19 cellular contexts compared by ENCODE assay signal in genomic region chr6:170135821-170136471, GRCh38.
DNase-seq lines count a peak whose midpoint lies in the region; ATAC-seq and TF ChIP-seq lines count a peak whose summit lies in the region.
"Had no signal": no experiment of that assay in that cellular context is flagged by ENCODE, and none has a peak within 500 bp of the region (broad histone marks: within the 10 kb centered on the region; RNA-seq: fewer than 3 reads in every experiment).

No MANE protein-coding gene starts in this region.

- H3K36me3 ChIP-seq in psoas muscle (ENCODE audit: insufficient read depth in 1 of 2, low read depth in 1 of 2), result no peaks in the 10 kb centered on the region
- H3K36me3 ChIP-seq: esophagus squamous epithelium, WERI-Rb-1 had no signal

- peak overlapping the region; percentile 38 for H3K4me3 ChIP-seq in psoas muscle

- H3K4me3 Mint-ChIP-seq in CD14-positive monocyte, result no peak overlapping the region
- H3K4me3 Mint-ChIP-seq: naive thymus-derived CD4-positive, alpha-beta T cell; stimulated activated naive CD8-positive, alpha-beta T cell treated with anti-CD3 and anti-CD28 coated beads, Interleukin-15, Interleukin-2, amounts not matched to agents 100 ng/mL and 50 ng/mL, for 24 hours had no signal

- 79 to 84% (median 80%) methylated on average over 37 to 38 of the region's 38 CpGs for WGBS in psoas muscle, 3 donors

- intact Hi-C loops in CD14-positive monocyte (cut with micrococcal nuclease) (no loop called here), left ventricle myocardium superior (cut with micrococcal nuclease) (no loop called here), psoas muscle (cut with DNase I) (no loop called here)

- H3K27ac Mint-ChIP-seq in CD14-positive monocyte, result no peak overlapping the region
- H3K27ac Mint-ChIP-seq: activated T-cell treated with anti-CD3 and anti-CD28 coated beads, Interleukin-2, amount 50 U/mL, for 72 hours; naive thymus-derived CD4-positive, alpha-beta T cell; stimulated activated naive CD8-positive, alpha-beta T cell treated with anti-CD3 and anti-CD28 coated beads, Interleukin-15, Interleukin-2, amounts not matched to agents 100 ng/mL and 50 ng/mL, for 24 hours had no signal

- no peaks in the 10 kb centered on the region for H3K36me3 Mint-ChIP-seq in CD14-positive monocyte
- H3K36me3 Mint-ChIP-seq: naive thymus-derived CD4-positive, alpha-beta T cell had no signal

- no peaks in the 10 kb centered on the region for H3K9me3 ChIP-seq in psoas muscle
- H3K9me3 ChIP-seq: esophagus squamous epithelium had no signal

- no peaks in the 10 kb centered on the region for H3K27me3 ChIP-seq in psoas muscle (ENCODE audit: insufficient read depth in 3 of 3, low read length in 2 of 3)

- peaks cover 19 to 43% (median 29%) of the 10 kb centered on the region in 7 donors for H3K9me3 Mint-ChIP-seq in CD14-positive monocyte
- H3K9me3 Mint-ChIP-seq: activated T-cell treated with anti-CD3 and anti-CD28 coated beads, Interleukin-2, amount 50 U/mL, for 72 hours; stimulated activated naive CD8-positive, alpha-beta T cell treated with anti-CD3 and anti-CD28 coated beads, Interleukin-15, Interleukin-2, amounts not matched to agents 100 ng/mL and 50 ng/mL, for 24 hours had no signal

- no peak overlapping the region for H3K27ac ChIP-seq in psoas muscle
- H3K27ac ChIP-seq: WERI-Rb-1 had no signal

- TF ChIP-seq CTCF in CD14-positive monocyte (IDR thresholded peaks at IDR 0.05), result no peak
- TF ChIP-seq CTCF in psoas muscle (IDR thresholded peaks at IDR 0.05), result no peak

- H3K27me3 Mint-ChIP-seq in CD14-positive monocyte (ENCODE audit: low read depth in 3 of 3), result peaks cover 14 to 19% (median 17%) of the 10 kb centered on the region in 3 donors
- H3K27me3 Mint-ChIP-seq: stimulated activated naive CD8-positive, alpha-beta T cell treated with anti-CD3 and anti-CD28 coated beads, Interleukin-15, Interleukin-2, amounts not matched to agents 100 ng/mL and 50 ng/mL, for 24 hours had no signal

- DNase-seq in 8988T, result peak; percentile 13
- peak; percentile 40 for DNase-seq in CD14-positive monocyte (ENCODE audit: low spot score)
- DNase-seq in left ventricle myocardium superior, result peak; percentile 39
- DNase-seq in psoas muscle, result peak in 1 of 2 donors; percentile 55
- no peak for DNase-seq in mucosa of gallbladder (ENCODE audit: low spot score)
- no peak for DNase-seq in DMS114 treated with DMSO at 0.1 percent for 48 hours (lab: John Stamatoyannopoulos, UW; ENCODE audit: unreplicated experiment)
- DNase-seq in SKM-1 (lab: John Stamatoyannopoulos, UW; ENCODE audit: unreplicated experiment), result no peak
- DNase-seq: activated T-cell treated with anti-CD3 and anti-CD28 coated beads, Interleukin-2, amount 50 U/mL, for 72 hours; Caco-2; EL; esophagus squamous epithelium; HCEC 1CT; mammary epithelial cell; MV-4-11; naive thymus-derived CD4-positive, alpha-beta T cell; NCI-H2081; WERI-Rb-1 had no signal

- ATAC-seq in left ventricle myocardium superior, result no peak
- ATAC-seq in psoas muscle, result no peak
- ATAC-seq in GM21526 (IDR thresholded peaks at IDR 0.05; ENCODE audit: low FRiP score, unreplicated experiment), result no peak
- ATAC-seq: naive thymus-derived CD4-positive, alpha-beta T cell had no signal

- H3K4me1 ChIP-seq in psoas muscle, result no peaks in the 10 kb centered on the region

- no peaks in the 10 kb centered on the region for H3K4me1 Mint-ChIP-seq in CD14-positive monocyte

Comparison
In these comparisons a context has a peak if more than half of its experiments do, and no peak if none do; other contexts are left out.
1. DNase-seq: peak in 8988T (single experiment), CD14-positive monocyte (single experiment) and left ventricle myocardium superior (single experiment); none in mucosa of gallbladder (single experiment), DMS114 treated with DMSO at 0.1 percent for 48 hours (single experiment) and SKM-1 (single experiment).